20 cellular contexts compared by ENCODE assay signal in genomic region chr21:28540514-28540913, GRCh38.
DNase-seq lines count a peak whose midpoint lies in the region; ATAC-seq and TF ChIP-seq lines count a peak whose summit lies in the region.
"Had no signal": no experiment of that assay in that cellular context is flagged by ENCODE, and none has a peak within 500 bp of the region (broad histone marks: within the 10 kb centered on the region; RNA-seq: fewer than 3 reads in every experiment).

No MANE protein-coding gene starts in this region.

- H2BK15ac ChIP-seq in mesenchymal stem cell (ENCODE audit: low read depth, poor library complexity, severe bottlenecking) = no peak overlapping the region

- no peak overlapping the region for H2BK5ac ChIP-seq in mesenchymal stem cell (ENCODE audit: low read depth, low read length, poor library complexity, severe bottlenecking)

- no peak overlapping the region for H2AK5ac ChIP-seq in mesenchymal stem cell (ENCODE audit: low read length, severe bottlenecking)

- H2AFZ ChIP-seq in mesenchymal stem cell (ENCODE audit: low read depth, low read length) = no peak overlapping the region

- no peaks in the 10 kb centered on the region for H3K4me1 ChIP-seq in mesenchymal stem cell (ENCODE audit: control insufficient read depth, insufficient read depth, low read depth, low read length)
- H3K4me1 ChIP-seq in right cardiac atrium (ENCODE audit: control insufficient read depth, insufficient read depth, low read length) = no peaks in the 10 kb centered on the region
- H3K4me1 ChIP-seq: left ventricle myocardium inferior, testis had no signal

- no peak overlapping the region for H3K4ac ChIP-seq in mesenchymal stem cell (ENCODE audit: low read depth in 1 of 2, low read length in 2 of 2)

- H4K91ac ChIP-seq in mesenchymal stem cell (ENCODE audit: low read length) = no peak overlapping the region

- H3K79me1 ChIP-seq in mesenchymal stem cell (replicated peaks; ENCODE audit: low read length, poor library complexity, severe bottlenecking) = no peaks in the 10 kb centered on the region

- peak overlapping the region; percentile 54 for H3K9ac ChIP-seq in mesenchymal stem cell (ENCODE audit: low read length)

- no peak overlapping the region for H2BK120ac ChIP-seq in mesenchymal stem cell (ENCODE audit: low read depth, low read length)

- ATAC-seq in SK-N-SH treated with all-trans-retinoic acid at 6 μM for 48 hours = peak; percentile 66
- ATAC-seq in right cardiac atrium = no peak

- WGBS in mesenchymal stem cell = no CpG with 5 or more reads among the region's 1 CpG
- WGBS in right cardiac atrium = 56% methylated on average over 1 of the region's 1 CpG

- no peak overlapping the region for H4K8ac ChIP-seq in mesenchymal stem cell (ENCODE audit: low read length)

- no peaks in the 10 kb centered on the region for H3K36me3 ChIP-seq in mesenchymal stem cell (ENCODE audit: control insufficient read depth in 1 of 2, insufficient read depth in 2 of 2, low read depth in 1 of 2, low read length in 2 of 2)
- H3K36me3 ChIP-seq: left ventricle myocardium inferior had no signal

- no peak overlapping the region for H3K4me2 ChIP-seq in mesenchymal stem cell (ENCODE audit: low read length, poor library complexity, severe bottlenecking)

- DNase-seq in EL = peak; percentile 75
- peak; percentile 55 to 79 for DNase-seq in dermis microvascular lymphatic vessel endothelial cell (ENCODE audit: low read depth in 2 of 2)
- DNase-seq in mesenchymal stem cell = peak; percentile 51
- no peak for DNase-seq in activated CD4-positive, CD25-positive, alpha-beta regulatory T cell (lab: John Stamatoyannopoulos, UW)
- DNase-seq in cortex of kidney (lab: John Stamatoyannopoulos, UW) = no peak
- DNase-seq in NOMO-1 treated with DMSO at 0.1 percent for 48 hours (lab: John Stamatoyannopoulos, UW; ENCODE audit: unreplicated experiment) = no peak
- DNase-seq in right cardiac atrium = no peak
- DNase-seq: activated CD4-positive, alpha-beta memory T cell treated with anti-CD3 and anti-CD28 coated beads, Interleukin-2, amount 10 ng/mL, durations not matched to agents 7 days and 5 days; activated naive CD4-positive, alpha-beta T cell treated with Interleukin-2 at 50 U/mL for 16 hours; activated T-cell treated with anti-CD3 and anti-CD28 coated beads, Interleukin-2, amount 50 U/mL, for 1 hour; aorta; Karpas-422; left ventricle myocardium inferior; NCI-H1105 treated with DMSO at 0.1 percent for 48 hours; NCI-H2107; NCI-H526; retina; SIG-M5; testis had no signal

- H3K23ac ChIP-seq in mesenchymal stem cell (ENCODE audit: low read length in 2 of 2) = no peak overlapping the region

- H3K4me3 ChIP-seq in mesenchymal stem cell (ENCODE audit: insufficient read depth in 1 of 2, low read depth in 1 of 2, low read length in 2 of 2) (no peak overlapping the region), right cardiac atrium (ENCODE audit: low read length) (no peak overlapping the region)
- H3K4me3 ChIP-seq: left ventricle myocardium inferior, testis had no signal

- no peak overlapping the region for H3K14ac ChIP-seq in mesenchymal stem cell (ENCODE audit: low read length in 2 of 2)

- H3K27ac ChIP-seq in mesenchymal stem cell (ENCODE audit: low read length, poor library complexity, severe bottlenecking) (no peak overlapping the region), right cardiac atrium (ENCODE audit: low read length) (no peak overlapping the region)
- H3K27ac ChIP-seq: left ventricle myocardium inferior, testis had no signal

- H3K9me3 ChIP-seq in mesenchymal stem cell (ENCODE audit: control insufficient read depth, low read length) (no peaks in the 10 kb centered on the region), right cardiac atrium (ENCODE audit: control insufficient read depth, low read length) (no peaks in the 10 kb centered on the region)
- H3K9me3 ChIP-seq: left ventricle myocardium inferior, testis had no signal

- no peak overlapping the region for H3K18ac ChIP-seq in mesenchymal stem cell (ENCODE audit: low read depth in 1 of 2, low read length in 2 of 2)

- H3K27me3 ChIP-seq in mesenchymal stem cell (ENCODE audit: control insufficient read depth in 1 of 2, insufficient read depth in 1 of 2, low read length in 2 of 2) (no peaks in the 10 kb centered on the region), right cardiac atrium (ENCODE audit: control insufficient read depth, insufficient read depth) (no peaks in the 10 kb centered on the region)
- H3K27me3 ChIP-seq: testis had no signal

- H2BK12ac ChIP-seq in mesenchymal stem cell (ENCODE audit: low read length in 2 of 2) = no peak overlapping the region

- intact Hi-C loops in right cardiac atrium (cut with DNase I) = no loop called here

TF ChIP-seq in SK-N-SH treated with all-trans-retinoic acid at 6 μM for 48 hours, 23 proteins besides CTCF, POLR2A, EP300 and RAD21:
- TF ChIP-seq GLIS3 (CRISPR knock-in tag; IDR thresholded peaks at IDR 0.05) (no peak), PATZ1 (CRISPR knock-in tag; IDR thresholded peaks at IDR 0.05; ENCODE audit: borderline replicate concordance) (no peak), SNAI2 (CRISPR knock-in tag; IDR thresholded peaks at IDR 0.05) (no peak), CSRNP3 (CRISPR knock-in tag; IDR thresholded peaks at IDR 0.05) (no peak), ZNF565 (CRISPR knock-in tag; conservative IDR thresholded peaks at IDR 0.05; ENCODE audit: low read depth) (no peak), TOX (CRISPR knock-in tag; IDR thresholded peaks at IDR 0.05; ENCODE audit: borderline replicate concordance) (no peak)

Comparison
In these comparisons a context has a peak if more than half of its experiments do, and no peak if none do; other contexts are left out.
1. DNase-seq: peak in EL (single experiment), dermis microvascular lymphatic vessel endothelial cell (2 of 2) and mesenchymal stem cell (single experiment); none in activated CD4-positive, CD25-positive, alpha-beta regulatory T cell (0 of 4), cortex of kidney (single experiment), NOMO-1 treated with DMSO at 0.1 percent for 48 hours (single experiment) and right cardiac atrium (0 of 3).